Comparison of ENCODE assay signal across 13 cellular contexts in genomic region chr22:26431151-26431995, GRCh38. TPM values are rescaled to one million over a fixed set of nuclear protein-coding genes. Genes with fewer than 3 reads are reported as not detected.
DNase-seq lines count a peak whose midpoint lies in the region; ATAC-seq and TF ChIP-seq lines count a peak whose summit lies in the region.
"Had no signal": no experiment of that assay in that cellular context is flagged by ENCODE, and none has a peak within 500 bp of the region (broad histone marks: within the 10 kb centered on the region; RNA-seq: fewer than 3 reads in every experiment).

No MANE protein-coding gene starts in this region.

- intact Hi-C loops in Calu3 (cut with micrococcal nuclease; ENCODE audit: unreplicated experiment) = no loop called here

- ATAC-seq in stimulated activated naive CD8-positive, alpha-beta T cell treated with anti-CD3 and anti-CD28 coated beads, Interleukin-15, amount 100 ng/mL, for 72 hours = no peak
- ATAC-seq in GM21786 (IDR thresholded peaks at IDR 0.05; ENCODE audit: unreplicated experiment) (no peak), HG03442 (IDR thresholded peaks at IDR 0.05; ENCODE audit: unreplicated experiment) (no peak)

- peaks cover 66% of the 10 kb centered on the region for H3K4me1 Mint-ChIP-seq in activated naive CD4-positive, alpha-beta T cell treated with anti-CD3 and anti-CD28 coated beads, Interleukin-2, amount 50 U/mL, for 24 hours
- peaks cover 62% of the 10 kb centered on the region for H3K4me1 Mint-ChIP-seq in T-helper 1 cell treated with Interleukin-12 subunit alpha and Interleukin-12 subunit beta and Interleukin-4 antibody, amounts not matched to agents 30 μg/mL and 1 μg/mL, for 36 hours (ENCODE audit: low read depth)
- H3K4me1 Mint-ChIP-seq in stimulated activated naive CD8-positive, alpha-beta T cell treated with anti-CD3 and anti-CD28 coated beads, Interleukin-15, amount 100 ng/mL, for 72 hours = peaks cover 79% of the 10 kb centered on the region
- H3K4me1 Mint-ChIP-seq in Calu3 (ENCODE audit: low read depth, unreplicated experiment) = peaks cover 3% of the 10 kb centered on the region

- H3K36me3 Mint-ChIP-seq in activated naive CD4-positive, alpha-beta T cell treated with anti-CD3 and anti-CD28 coated beads, Interleukin-2, amount 50 U/mL, for 24 hours = no peaks in the 10 kb centered on the region
- H3K36me3 Mint-ChIP-seq in T-helper 1 cell treated with Interleukin-12 subunit alpha and Interleukin-12 subunit beta and Interleukin-4 antibody, amounts not matched to agents 30 μg/mL and 1 μg/mL, for 36 hours (ENCODE audit: low read depth) = peaks cover 32% of the 10 kb centered on the region
- peaks cover 17% of the 10 kb centered on the region for H3K36me3 Mint-ChIP-seq in Calu3 (ENCODE audit: insufficient read depth, unreplicated experiment)

- no peaks in the 10 kb centered on the region for H3K27me3 Mint-ChIP-seq in activated naive CD4-positive, alpha-beta T cell treated with anti-CD3 and anti-CD28 coated beads, Interleukin-2, amount 50 U/mL, for 24 hours
- H3K27me3 Mint-ChIP-seq in T-helper 1 cell treated with Interleukin-12 subunit alpha and Interleukin-12 subunit beta and Interleukin-4 antibody, amounts not matched to agents 30 μg/mL and 1 μg/mL, for 36 hours (ENCODE audit: low read depth) = peaks cover 5% of the 10 kb centered on the region
- H3K27me3 Mint-ChIP-seq in stimulated activated naive CD8-positive, alpha-beta T cell treated with anti-CD3 and anti-CD28 coated beads, Interleukin-15, amount 100 ng/mL, for 72 hours = peaks cover 8% of the 10 kb centered on the region
- H3K27me3 Mint-ChIP-seq in Calu3 (ENCODE audit: unreplicated experiment) = peaks cover 77% of the 10 kb centered on the region

- CTCF ChIA-PET in Calu3 (lab: Charles Lee) = interaction anchor here (1.0 to 1.6 kb wide), 3 partner anchors 11 to 70 kb away, joined by 3 to 4 read pairs (median 4); no protein-coding TSS in a partner anchor

- no peaks in the 10 kb centered on the region for H3K9me3 Mint-ChIP-seq in activated naive CD4-positive, alpha-beta T cell treated with anti-CD3 and anti-CD28 coated beads, Interleukin-2, amount 50 U/mL, for 24 hours
- no peaks in the 10 kb centered on the region for H3K9me3 Mint-ChIP-seq in T-helper 1 cell treated with Interleukin-12 subunit alpha and Interleukin-12 subunit beta and Interleukin-4 antibody, amounts not matched to agents 30 μg/mL and 1 μg/mL, for 36 hours
- H3K9me3 Mint-ChIP-seq in stimulated activated naive CD8-positive, alpha-beta T cell treated with anti-CD3 and anti-CD28 coated beads, Interleukin-15, amount 100 ng/mL, for 72 hours = no peaks in the 10 kb centered on the region
- H3K9me3 Mint-ChIP-seq in Calu3 (ENCODE audit: low read depth, unreplicated experiment) = no peaks in the 10 kb centered on the region

- no peak for DNase-seq in activated naive CD4-positive, alpha-beta T cell treated with anti-CD3 and anti-CD28 coated beads, Interleukin-2, amount 50 U/mL, for 16 hours
- DNase-seq in glomerular visceral epithelial cell (ENCODE audit: extremely low spot score) = peak; percentile 13
- DNase-seq in stimulated activated naive CD8-positive, alpha-beta T cell treated with anti-CD3 and anti-CD28 coated beads, Interleukin-15, amount 100 ng/mL, for 72 hours = no peak
- no peak for DNase-seq in Calu3
- DNase-seq: adrenal gland; AML-193; NCI-H82; stimulated activated CD4-positive, alpha-beta T cell treated with anti-CD3 and anti-CD28 coated beads, Interleukin-12 subunit alpha, Interleukin-12 subunit beta, amount 100 ng/mL, for 4 hours; T1000 had no signal

- peak overlapping the region; percentile 84 for H3K4me3 Mint-ChIP-seq in activated naive CD4-positive, alpha-beta T cell treated with anti-CD3 and anti-CD28 coated beads, Interleukin-2, amount 50 U/mL, for 24 hours
- H3K4me3 Mint-ChIP-seq in T-helper 1 cell treated with Interleukin-12 subunit alpha and Interleukin-12 subunit beta and Interleukin-4 antibody, amounts not matched to agents 30 μg/mL and 1 μg/mL, for 36 hours = peak overlapping the region; percentile 88
- peak overlapping the region; percentile 86 to 87 for H3K4me3 Mint-ChIP-seq in stimulated activated naive CD8-positive, alpha-beta T cell treated with anti-CD3 and anti-CD28 coated beads, Interleukin-15, amount 100 ng/mL, for 72 hours
- H3K4me3 Mint-ChIP-seq in Calu3 (ENCODE audit: low read depth, unreplicated experiment) = no peak overlapping the region

- BruUV-seq in Calu3 (replicated peaks; lab: Mats Ljungman, UMichigan) = no TSS peak

- no peak for TF ChIP-seq CTCF in Calu3 (IDR thresholded peaks at IDR 0.05; ENCODE audit: unreplicated experiment)

- peak overlapping the region; percentile 85 for H3K27ac Mint-ChIP-seq in activated naive CD4-positive, alpha-beta T cell treated with anti-CD3 and anti-CD28 coated beads, Interleukin-2, amount 50 U/mL, for 24 hours
- H3K27ac Mint-ChIP-seq in T-helper 1 cell treated with Interleukin-12 subunit alpha and Interleukin-12 subunit beta and Interleukin-4 antibody, amounts not matched to agents 30 μg/mL and 1 μg/mL, for 36 hours = peak overlapping the region; percentile 91
- H3K27ac Mint-ChIP-seq in stimulated activated naive CD8-positive, alpha-beta T cell treated with anti-CD3 and anti-CD28 coated beads, Interleukin-15, amount 100 ng/mL, for 72 hours = peak overlapping the region in 1 of 2 donors; percentile 71
- H3K27ac Mint-ChIP-seq in Calu3 (ENCODE audit: unreplicated experiment) = no peak overlapping the region

RNA-seq across cellular contexts. Expression of gene ASPHD2, which starts 2.3 kb away (rescaled TPM):
- 0.40 and 0.71 TPM in 2 replicates for total RNA-seq in Calu3 (2022)

RNA-seq across cellular contexts. Expression of gene HPS4, which starts 52.2 kb away (rescaled TPM):
- total RNA-seq in Calu3 (2022) = 40.7 and 41.9 TPM in 2 replicates

RNA-seq across cellular contexts. Expression of gene SRRD, which starts 52.3 kb away (rescaled TPM):
- 22.8 and 25.6 TPM in 2 replicates for total RNA-seq in Calu3 (2022)
